In the genomic region with DNA sequence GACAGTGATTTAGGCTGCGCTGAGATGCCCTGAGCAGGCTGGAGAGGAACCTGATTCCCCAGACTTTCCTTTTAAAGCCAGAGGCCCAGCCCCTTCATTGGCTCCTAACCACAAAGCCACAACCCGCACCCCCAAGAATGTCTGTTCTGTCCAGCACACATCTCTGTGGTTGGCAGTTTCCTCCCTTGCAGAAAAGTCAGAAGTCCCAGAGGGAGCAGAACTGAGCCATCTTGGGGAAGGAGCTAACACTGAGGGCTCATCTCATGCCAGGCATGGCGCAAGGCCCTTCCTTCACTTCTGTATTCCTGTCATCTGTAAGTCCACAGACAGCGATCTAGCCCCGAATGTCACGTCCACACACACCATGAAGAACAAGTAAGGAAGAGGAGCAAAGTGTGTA, we compare ENCODE assay signal across 13 cellular contexts.
DNase-seq lines count a peak whose midpoint lies in the region; ATAC-seq and TF ChIP-seq lines count a peak whose summit lies in the region.
"Had no signal": no experiment of that assay in that cellular context is flagged by ENCODE, and none has a peak within 500 bp of the region (broad histone marks: within the 10 kb centered on the region; RNA-seq: fewer than 3 reads in every experiment).

No MANE protein-coding gene starts in this region.

- ATAC-seq in HG03342 (IDR thresholded peaks at IDR 0.05; ENCODE audit: unreplicated experiment) (no peak), foreskin keratinocyte (no peak)
- ATAC-seq: activated naive CD4-positive, alpha-beta T cell treated with anti-CD3 and anti-CD28 coated beads, Interleukin-2, amount 50 U/mL, for 72 hours; stimulated activated naive CD8-positive, alpha-beta T cell treated with anti-CD3 and anti-CD28 coated beads, Interleukin-15, Interleukin-2, amounts not matched to agents 100 U/mL and 50 U/mL, for 24 hours had no signal

- H3K27ac ChIP-seq in VCaP, result peak overlapping the region; percentile 16; the same call in 1 of the 2 replicates
- no peak overlapping the region for H3K27ac ChIP-seq in neural progenitor cell
- H3K27ac ChIP-seq in foreskin keratinocyte, result no peak overlapping the region

- peaks cover 16% of the 10 kb centered on the region for H3K27me3 Mint-ChIP-seq in neural progenitor cell (ENCODE audit: insufficient read depth, low read depth)

- H3K27me3 ChIP-seq in neural progenitor cell, result no peaks in the 10 kb centered on the region
- peaks cover 3% of the 10 kb centered on the region for H3K27me3 ChIP-seq in foreskin keratinocyte

- peaks cover 54% of the 10 kb centered on the region for H3K4me1 Mint-ChIP-seq in neural progenitor cell

- DNase-seq in EH (ENCODE audit: low read depth), result peak; percentile 55
- peak; percentile 89 for DNase-seq in LHCN-M2 (ENCODE audit: low read depth)
- DNase-seq in neural progenitor cell (ENCODE audit: low spot score), result no peak
- DNase-seq in activated CD8-positive, alpha-beta memory T cell treated with anti-CD3 and anti-CD28 coated beads, Interleukin-2, amount 50 U/mL, for 4 hours, result no peak
- DNase-seq in foreskin keratinocyte, result no peak
- no peak for DNase-seq in T-helper 9 cell
- DNase-seq: activated CD4-positive, alpha-beta T cell treated with anti-CD3 and anti-CD28 coated beads for 1 hour; effector CD8-positive, alpha-beta T cell; NCI-H146; stimulated activated naive CD8-positive, alpha-beta T cell treated with anti-CD3 and anti-CD28 coated beads, Interleukin-15, Interleukin-2, amounts not matched to agents 100 U/mL and 50 U/mL, for 24 hours had no signal

- peak overlapping the region; percentile 50 for H2AFZ ChIP-seq in neural progenitor cell (replicated peaks)

- H3K27ac Mint-ChIP-seq in neural progenitor cell, result no peak overlapping the region
- H3K27ac Mint-ChIP-seq: activated naive CD4-positive, alpha-beta T cell treated with anti-CD3 and anti-CD28 coated beads, Interleukin-2, amount 50 U/mL, for 72 hours had no signal

- H3K4me3 Mint-ChIP-seq in neural progenitor cell, result no peak overlapping the region

- no peaks in the 10 kb centered on the region for H3K9me3 Mint-ChIP-seq in neural progenitor cell
- H3K9me3 Mint-ChIP-seq: activated naive CD4-positive, alpha-beta T cell treated with anti-CD3 and anti-CD28 coated beads, Interleukin-2, amount 50 U/mL, for 72 hours had no signal

- H3K36me3 ChIP-seq in neural progenitor cell, result no peaks in the 10 kb centered on the region

- no peaks in the 10 kb centered on the region for H3K36me3 Mint-ChIP-seq in neural progenitor cell
- H3K36me3 Mint-ChIP-seq: activated naive CD4-positive, alpha-beta T cell treated with anti-CD3 and anti-CD28 coated beads, Interleukin-2, amount 50 U/mL, for 72 hours had no signal

- H3K4me3 ChIP-seq in neural progenitor cell, result no peak overlapping the region

- no peaks in the 10 kb centered on the region for H3F3A ChIP-seq in neural progenitor cell (ENCODE audit: low read depth)

- H3K9ac ChIP-seq in neural progenitor cell, result no peak overlapping the region

- H3K4me1 ChIP-seq in neural progenitor cell (peaks cover 5% of the 10 kb centered on the region), foreskin keratinocyte (no peaks in the 10 kb centered on the region)

- no peak overlapping the region for H3K4me2 ChIP-seq in neural progenitor cell

- H4K20me1 ChIP-seq in neural progenitor cell (ENCODE audit: low read depth), result no peaks in the 10 kb centered on the region

- TF ChIP-seq CTCF in VCaP (conservative IDR thresholded peaks at IDR 0.05) (no peak), neural progenitor cell (IDR thresholded peaks at IDR 0.05) (no peak), foreskin keratinocyte (conservative IDR thresholded peaks at IDR 0.05) (no peak)

- H3K79me2 ChIP-seq in neural progenitor cell (ENCODE audit: low read depth), result no peaks in the 10 kb centered on the region

- H3K9me3 ChIP-seq in neural progenitor cell (ENCODE audit: low read depth), result no peaks in the 10 kb centered on the region

Comparison
In these comparisons a context has a peak if more than half of its experiments do, and no peak if none do; other contexts are left out.
1. DNase-seq: peak in EH (single experiment) and LHCN-M2 (single experiment); none in neural progenitor cell (single experiment), activated CD8-positive, alpha-beta memory T cell treated with anti-CD3 and anti-CD28 coated beads, Interleukin-2, amount 50 U/mL, for 4 hours (single experiment), foreskin keratinocyte (0 of 2) and T-helper 9 cell (single experiment).